In genomic region chr9:34456746-34457145, GRCh38 we compare ENCODE assay signal across 9 cellular contexts. TPM values are rescaled to one million over a fixed set of nuclear protein-coding genes. Genes with fewer than 3 reads are reported as not detected.
DNase-seq lines count a peak whose midpoint lies in the region; ATAC-seq and TF ChIP-seq lines count a peak whose summit lies in the region.
"Had no signal": no experiment of that assay in that cellular context is flagged by ENCODE, and none has a peak within 500 bp of the region (broad histone marks: within the 10 kb centered on the region; RNA-seq: fewer than 3 reads in every experiment).

No MANE protein-coding gene starts in this region.

- no peaks in the 10 kb centered on the region for H3K36me3 ChIP-seq in body of pancreas (replicated peaks in 1 of 2; ENCODE audit: insufficient read depth in 1 of 2, low read depth in 2 of 2)
- H3K36me3 ChIP-seq in lower lobe of right lung = no peaks in the 10 kb centered on the region
- no peaks in the 10 kb centered on the region for H3K36me3 ChIP-seq in tibial artery

- H3K27me3 ChIP-seq in body of pancreas (no peaks in the 10 kb centered on the region), lower lobe of right lung (ENCODE audit: low read depth) (no peaks in the 10 kb centered on the region), tibial artery (no peaks in the 10 kb centered on the region)
- H3K27me3 ChIP-seq: foreskin keratinocyte had no signal

- H3K27ac Mint-ChIP-seq in activated T-cell treated with anti-CD3 and anti-CD28 coated beads, Interleukin-2, amount 50 U/mL, for 72 hours = no peak overlapping the region

- DNase-seq in activated T-cell treated with anti-CD3 and anti-CD28 coated beads, Interleukin-2, amount 50 U/mL, for 72 hours = no peak
- DNase-seq in activated T-cell treated with anti-CD3 and anti-CD28 coated beads, Interleukin-2, amount 50 U/mL, for 1 hour = no peak
- DNase-seq in body of pancreas = no peak
- DNase-seq in lower lobe of right lung = no peak
- no peak for DNase-seq in tibial artery
- no peak for DNase-seq in NOMO-1 treated with DMSO at 0.1 percent for 48 hours (lab: John Stamatoyannopoulos, UW; ENCODE audit: unreplicated experiment)
- DNase-seq in SW 1271 (lab: John Stamatoyannopoulos, UW) = no peak
- no peak for DNase-seq in NCI-H2107 (lab: John Stamatoyannopoulos, UW)

- H3K9me3 ChIP-seq in body of pancreas = no peaks in the 10 kb centered on the region
- H3K9me3 ChIP-seq in lower lobe of right lung = no peaks in the 10 kb centered on the region
- H3K9me3 ChIP-seq in tibial artery = no peaks in the 10 kb centered on the region

- no peak for ATAC-seq in activated T-cell treated with anti-CD3 and anti-CD28 coated beads, Interleukin-2, amount 50 U/mL, for 72 hours (replicated peaks in 1 of 2)
- ATAC-seq in body of pancreas = no peak
- ATAC-seq in lower lobe of right lung = no peak

- WGBS in body of pancreas, 2 donors = 57 to 58% methylated on average over 4 of the region's 4 CpGs

- H3K27ac ChIP-seq in body of pancreas (peak overlapping the region; percentile 5 to 72 (median 40)), lower lobe of right lung (peak overlapping the region; percentile 81), tibial artery (peak overlapping the region; percentile 67 to 81)

- TF ChIP-seq POLR2A in body of pancreas (IDR thresholded peaks at IDR 0.05) = no peak

- H3K36me3 Mint-ChIP-seq in activated T-cell treated with anti-CD3 and anti-CD28 coated beads, Interleukin-2, amount 50 U/mL, for 72 hours (ENCODE audit: insufficient read depth in 2 of 2) = no peaks in the 10 kb centered on the region

- H3K9me3 Mint-ChIP-seq in activated T-cell treated with anti-CD3 and anti-CD28 coated beads, Interleukin-2, amount 50 U/mL, for 72 hours = no peaks in the 10 kb centered on the region

- H3K4me1 ChIP-seq in body of pancreas (peaks cover 20% of the 10 kb centered on the region), lower lobe of right lung (peaks cover 27% of the 10 kb centered on the region), tibial artery (peaks cover 0 to 38% (median 22%) of the 10 kb centered on the region in 4 donors)
- H3K4me1 ChIP-seq: foreskin keratinocyte had no signal

- peaks cover 16% of the 10 kb centered on the region for H3K27me3 Mint-ChIP-seq in activated T-cell treated with anti-CD3 and anti-CD28 coated beads, Interleukin-2, amount 50 U/mL, for 72 hours (ENCODE audit: low read depth)

- intact Hi-C loops in body of pancreas (cut with DNase I) (no loop called here), lower lobe of right lung (cut with DNase I) (no loop called here), tibial artery (cut with DNase I; ENCODE audit: low total_unique reads) (loop anchor here (5.0 to 10.0 kb wide), 2 partner anchors 66 to 158 kb away; partner anchors contain the start of genes ENHO and RPP25L)

- TF ChIP-seq CTCF in body of pancreas (IDR thresholded peaks at IDR 0.05) (no peak), lower lobe of right lung (IDR thresholded peaks at IDR 0.05) (no peak), tibial artery (IDR thresholded peaks at IDR 0.05) (no peak)

- H3K4me1 Mint-ChIP-seq in activated T-cell treated with anti-CD3 and anti-CD28 coated beads, Interleukin-2, amount 50 U/mL, for 72 hours (ENCODE audit: low read depth) = peaks cover 75% of the 10 kb centered on the region

- no peak overlapping the region for H3K4me3 ChIP-seq in body of pancreas
- peak overlapping the region; percentile 76 for H3K4me3 ChIP-seq in lower lobe of right lung
- H3K4me3 ChIP-seq in tibial artery = peak overlapping the region; percentile 66 to 81

- H3K4me3 Mint-ChIP-seq in activated T-cell treated with anti-CD3 and anti-CD28 coated beads, Interleukin-2, amount 50 U/mL, for 72 hours = peak overlapping the region; percentile 90 to 93

RNA-seq across cellular contexts. Expression of gene FAM219A, which starts 1.6 kb away (rescaled TPM):
- total RNA-seq in activated T-cell treated with anti-CD3 and anti-CD28 coated beads, Interleukin-2, amount 50 U/mL, for 72 hours = 10 to 100 TPM; 15.2 to 18.1 TPM
- total RNA-seq in body of pancreas (1 to 10 TPM; 6.5 to 6.6 TPM), lower lobe of right lung (24.5 TPM)

RNA-seq across cellular contexts. Expression of gene DNAI1, which starts 1.9 kb away (rescaled TPM):
- under 1 TPM in 1 of 2 donors, not detected in 1; 0.23 TPM for total RNA-seq in activated T-cell treated with anti-CD3 and anti-CD28 coated beads, Interleukin-2, amount 50 U/mL, for 72 hours
- 1 to 10 TPM in 1 of 2 donors, under 1 TPM in 1; 0.99 to 2.1 TPM for total RNA-seq in body of pancreas
- total RNA-seq in lower lobe of right lung = 13.5 TPM
- total RNA-seq: foreskin keratinocyte had no signal

Comparison
In these comparisons a context has a peak if more than half of its experiments do, and no peak if none do; other contexts are left out.
1. H3K4me3 ChIP-seq: peak in lower lobe of right lung (single experiment) and tibial artery (2 of 2); none in body of pancreas (0 of 2).
2. Peak in every context shown above with its lines, with median percentiles within 50 percentile points of each other: H3K27ac ChIP-seq.